ENCODE assay signal across 27 cellular contexts in genomic region chr17:54840885-54841614, GRCh38. TPM values are rescaled to one million over a fixed set of nuclear protein-coding genes. Genes with fewer than 3 reads are reported as not detected.
"Had no signal": no experiment of that assay in that cellular context is flagged by ENCODE, and none has a peak within 500 bp of the region (broad histone marks: within the 10 kb centered on the region; RNA-seq: fewer than 3 reads in every experiment).

No MANE protein-coding gene starts in this region.

- H3K9me3 Mint-ChIP-seq: naive thymus-derived CD8-positive, alpha-beta T cell had no signal

- H3K4me3 Mint-ChIP-seq: naive thymus-derived CD8-positive, alpha-beta T cell; stimulated activated naive CD8-positive, alpha-beta T cell treated with anti-CD3 and anti-CD28 coated beads, Interleukin-15, amount 100 ng/mL, for 72 hours had no signal

- H3K4me3 ChIP-seq: dorsolateral prefrontal cortex, gastrocnemius medialis, heart left ventricle, hepatocyte, ovary, smooth muscle cell, suprapubic skin had no signal

- H3K36me3 ChIP-seq: gastrocnemius medialis, heart left ventricle, ovary, suprapubic skin had no signal

- DNase-seq: caudate nucleus; dorsolateral prefrontal cortex; effector CD4-positive, alpha-beta T cell; foreskin fibroblast; gastrocnemius medialis; heart left ventricle; left cardiac atrium; mammary epithelial cell; mesendoderm; midbrain; naive thymus-derived CD8-positive, alpha-beta T cell; occipital lobe; ovary; stimulated activated CD4-positive, alpha-beta T cell treated with anti-CD3 and anti-CD28 coated beads, Interleukin-12 subunit alpha, Interleukin-12 subunit beta, amount 100 ng/mL, for 4 hours; stimulated activated CD4-positive, alpha-beta T cell treated with anti-CD3 and anti-CD28 coated beads, Interleukin-1b, Interleukin-23, amount 100 ng/mL, for 48 hours; stimulated activated CD4-positive, alpha-beta T cell treated with anti-CD3 and anti-CD28 coated beads, Interleukin-4, amount 100 ng/mL, for 1 hour; stimulated activated CD8-positive, alpha-beta memory T cell treated with anti-CD3 and anti-CD28 coated beads, Interleukin-4, amount 100 ng/mL, for 48 hours; stimulated activated naive CD4-positive, alpha-beta T cell; stimulated activated naive CD8-positive, alpha-beta T cell treated with anti-CD3 and anti-CD28 coated beads, Interleukin-15, amount 100 ng/mL, for 72 hours; trophoblast cell had no signal

- ATAC-seq: gastrocnemius medialis; heart left ventricle; left cardiac atrium; naive thymus-derived CD8-positive, alpha-beta T cell; sciatic nerve; stimulated activated naive CD8-positive, alpha-beta T cell treated with anti-CD3 and anti-CD28 coated beads, Interleukin-15, amount 100 ng/mL, for 72 hours had no signal

- H3K36me3 Mint-ChIP-seq: naive thymus-derived CD8-positive, alpha-beta T cell had no signal

- H3K27ac ChIP-seq: dorsolateral prefrontal cortex, gastrocnemius medialis, heart left ventricle, hepatocyte, ovary, suprapubic skin had no signal

- H3K27me3 Mint-ChIP-seq: progenitor cell of endocrine pancreas had no signal

- H3K27me3 ChIP-seq: dorsolateral prefrontal cortex, gastrocnemius medialis, heart left ventricle, hepatocyte, ovary had no signal

- H3K9me3 ChIP-seq: gastrocnemius medialis, suprapubic skin had no signal

- H3K27ac Mint-ChIP-seq: progenitor cell of endocrine pancreas; stimulated activated naive CD8-positive, alpha-beta T cell treated with anti-CD3 and anti-CD28 coated beads, Interleukin-15, amount 100 ng/mL, for 72 hours had no signal

- FAIRE-seq: colon, islet of Langerhans had no signal

- H3K4me1 Mint-ChIP-seq: naive thymus-derived CD8-positive, alpha-beta T cell; stimulated activated naive CD8-positive, alpha-beta T cell treated with anti-CD3 and anti-CD28 coated beads, Interleukin-15, amount 100 ng/mL, for 72 hours had no signal

- H3K4me1 ChIP-seq: gastrocnemius medialis, heart left ventricle, suprapubic skin had no signal

RNA-seq across cellular contexts. Expression of gene TOM1L1, which starts 59.6 kb away (rescaled TPM):
- total RNA-seq: naive thymus-derived CD8-positive, alpha-beta T cell had no signal
- polyA plus RNA-seq: naive thymus-derived CD8-positive, alpha-beta T cell had no signal
